In genomic region chr6:88662163-88662580, GRCh38 we compare ENCODE assay signal across 14 cellular contexts.
A peak's percentile ranks its signal among the peaks of the same experiment; 100 is the strongest.
DNase-seq lines count a peak whose midpoint lies in the region; ATAC-seq, FAIRE-seq and TF ChIP-seq lines count a peak whose summit lies in the region.
"Had no signal": no experiment of that assay in that cellular context is flagged by ENCODE, and none has a peak within 500 bp of the region (broad histone marks: within the 10 kb centered on the region; RNA-seq: fewer than 3 reads in every experiment).

No MANE protein-coding gene starts in this region.

- TF ChIP-seq POLR2A in breast epithelium (IDR thresholded peaks at IDR 0.05) (no peak), prostate gland (IDR thresholded peaks at IDR 0.05) (no peak)

- FAIRE-seq in GM19239 (lab: Jason Lieb, UNC) = peak; percentile 99
- FAIRE-seq: colon had no signal

- H3K9me3 ChIP-seq in breast epithelium (peaks cover 24 to 58% of the 10 kb centered on the region in 2 donors), prostate gland (no peaks in the 10 kb centered on the region)

- H3K27ac ChIP-seq in breast epithelium (no peak overlapping the region), prostate gland (no peak overlapping the region)
- H3K27ac ChIP-seq: PC-9 had no signal

- no peaks in the 10 kb centered on the region for H3K27me3 ChIP-seq in breast epithelium
- H3K27me3 ChIP-seq in prostate gland (replicated peaks; ENCODE audit: insufficient read depth) = no peaks in the 10 kb centered on the region

- TF ChIP-seq CTCF in breast epithelium (IDR thresholded peaks at IDR 0.05) (no peak), prostate gland (IDR thresholded peaks at IDR 0.05) (no peak)

- ATAC-seq in HG02571 (IDR thresholded peaks at IDR 0.05; ENCODE audit: unreplicated experiment) (peak; percentile 61), left lobe of liver (peak; percentile 75)

- no peaks in the 10 kb centered on the region for H3K36me3 ChIP-seq in breast epithelium
- no peaks in the 10 kb centered on the region for H3K36me3 ChIP-seq in prostate gland

- H3K4me3 ChIP-seq in breast epithelium (no peak overlapping the region), prostate gland (no peak overlapping the region)
- H3K4me3 ChIP-seq: PC-9 had no signal

- intact Hi-C loops in breast epithelium (cut with DNase I; ENCODE audit: low total_unique reads) = no loop called here
- intact Hi-C loops in prostate gland (cut with DNase I) = no loop called here
- intact Hi-C loops in head of caudate nucleus (cut with DNase I) = no loop called here

- H3K4me1 ChIP-seq in breast epithelium = no peaks in the 10 kb centered on the region
- no peaks in the 10 kb centered on the region for H3K4me1 ChIP-seq in prostate gland (replicated peaks)

- WGBS in prostate gland = 83% methylated on average over 5 of the region's 5 CpGs

- no peak for DNase-seq in GM19239 (ENCODE audit: insufficient read length, low spot score)
- DNase-seq in MV-4-11 (lab: John Stamatoyannopoulos, UW) = peak; percentile 88
- peak; percentile 87 for DNase-seq in left lobe of liver (ENCODE audit: low spot score)
- DNase-seq in breast epithelium (ENCODE audit: low spot score in 2 of 2) = no peak
- DNase-seq in NK-92 (lab: John Stamatoyannopoulos, UW; ENCODE audit: unreplicated experiment) = no peak
- no peak for DNase-seq in prostate gland (ENCODE audit: low spot score)
- DNase-seq in head of caudate nucleus = no peak
- DNase-seq: activated CD4-positive, CD25-positive, alpha-beta regulatory T cell treated with anti-CD3 and anti-CD28 coated beads, Interleukin-2, amount 50 U/mL, for 72 hours; activated effector memory CD4-positive, alpha-beta T cell treated with Interleukin-2 at 50 U/mL for 16 hours; HFFc6; PC-9; stimulated activated CD8-positive, alpha-beta memory T cell treated with anti-CD3 and anti-CD28 coated beads, Interleukin-4, amount 100 ng/mL, for 48 hours had no signal

Comparison
In these comparisons a context has a peak if more than half of its experiments do, and no peak if none do; other contexts are left out.
1. DNase-seq: peak in MV-4-11 (single experiment) and left lobe of liver (single experiment); none in GM19239 (single experiment), breast epithelium (0 of 2), NK-92 (single experiment), prostate gland (single experiment) and head of caudate nucleus (0 of 42).